30 cellular contexts compared by ENCODE assay signal in the genomic region with DNA sequence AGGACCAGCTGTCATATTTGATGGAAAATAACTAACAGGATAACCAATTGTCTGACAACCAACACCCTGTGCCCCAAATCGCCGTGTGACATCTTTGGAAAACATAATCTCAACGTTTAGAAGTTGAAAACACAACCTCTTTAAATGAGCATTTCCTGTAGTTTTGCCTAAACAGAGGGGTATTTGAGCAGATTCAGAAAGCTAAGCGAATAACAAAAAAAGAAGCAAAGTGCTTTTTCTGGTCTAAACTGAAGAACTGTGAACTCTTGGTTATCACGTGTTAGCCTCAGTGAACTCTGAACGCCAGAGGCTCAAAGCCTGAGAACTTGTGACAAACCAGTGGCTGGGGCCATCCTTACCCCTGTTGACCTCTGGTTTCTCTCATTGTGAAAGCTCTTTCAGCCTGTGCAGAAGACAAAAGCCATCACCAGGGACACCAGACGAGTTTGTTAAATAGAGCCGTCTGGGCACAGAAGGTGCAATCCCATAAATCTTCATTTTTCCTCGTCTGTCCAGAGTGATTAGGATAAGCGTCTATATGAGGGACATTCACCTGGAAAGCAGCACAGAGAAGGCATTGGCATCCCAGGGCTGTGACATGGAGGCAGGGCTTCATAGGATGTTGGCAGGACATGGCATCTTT.
DNase-seq lines count a peak whose midpoint lies in the region; ATAC-seq and TF ChIP-seq lines count a peak whose summit lies in the region.
"Had no signal": no experiment of that assay in that cellular context is flagged by ENCODE, and none has a peak within 500 bp of the region (broad histone marks: within the 10 kb centered on the region; RNA-seq: fewer than 3 reads in every experiment).

No MANE protein-coding gene starts in this region.

- no peak overlapping the region for H3K4me3 ChIP-seq in Caco-2 (ENCODE audit: low read depth, low read length)
- H3K4me3 ChIP-seq in H7 (ENCODE audit: insufficient read depth, low read depth, low read length) = no peak overlapping the region
- H3K4me3 ChIP-seq: adrenal gland, esophagus muscularis mucosa, heart right ventricle, lung, pancreas, right atrium auricular region, smooth muscle cell, upper lobe of right lung had no signal

- H3K27me3 Mint-ChIP-seq in Caco-2 (ENCODE audit: insufficient read depth, unreplicated experiment) (no peaks in the 10 kb centered on the region), neural crest cell (ENCODE audit: low read depth) (peaks cover 58% of the 10 kb centered on the region)
- H3K27me3 Mint-ChIP-seq: activated CD4-positive, alpha-beta T cell treated with anti-CD3 and anti-CD28 coated beads for 36 hours; CD4-positive, CD25-positive, alpha-beta regulatory T cell; dendritic cell treated with granulocyte-macrophage colony-stimulating factor and Interleukin-4, amounts not matched to agents 40 ng/mL and 50 ng/mL, for 4 days; natural killer cell treated with Interleukin-12 subunit alpha and Interleukin-12 subunit beta and Interleukin-15 and Interleukin-18, amount 100 ng/mL, for 72 hours had no signal

- peaks cover 8% of the 10 kb centered on the region; the same call in 1 of the 2 replicates for H3K4me1 ChIP-seq in Caco-2
- H3K4me1 ChIP-seq: adrenal gland, esophagus muscularis mucosa, foreskin keratinocyte, pancreas, right atrium auricular region, upper lobe of right lung had no signal

- ATAC-seq in GM18505 (IDR thresholded peaks at IDR 0.05; ENCODE audit: unreplicated experiment) = no peak
- ATAC-seq: activated CD4-positive, alpha-beta T cell treated with anti-CD3 and anti-CD28 coated beads for 36 hours; activated CD8-positive, alpha-beta T cell treated with anti-CD3 and anti-CD28 coated beads, Interleukin-2, amount 10 ng/mL, durations not matched to agents 7 days and 5 days; activated T-helper 17 cell treated with anti-CD3 and anti-CD28 coated beads, Interleukin-2, amount 50 U/mL, for 72 hours; foreskin keratinocyte; natural killer cell treated with Interleukin-12 subunit alpha and Interleukin-12 subunit beta and Interleukin-15 and Interleukin-18, amount 100 ng/mL, for 72 hours; pancreas; upper lobe of right lung had no signal

- H3K27me3 ChIP-seq in Caco-2 (replicated peaks; ENCODE audit: control insufficient read depth, insufficient read depth, low read length) = no peaks in the 10 kb centered on the region
- no peaks in the 10 kb centered on the region for H3K27me3 ChIP-seq in H7 (ENCODE audit: control insufficient read depth, insufficient read depth, low read length)
- H3K27me3 ChIP-seq: adrenal gland, esophagus muscularis mucosa, foreskin keratinocyte, heart right ventricle, pancreas, right atrium auricular region, upper lobe of right lung had no signal

- TF ChIP-seq CTCF in Caco-2 (IDR thresholded peaks at IDR 0.05; ENCODE audit: insufficient read depth in 1 of 2, low read depth in 1 of 2, low read length in 1 of 2, severe bottlenecking in 1 of 2, unreplicated experiment in 1 of 2) (no peak), neural crest cell (conservative IDR thresholded peaks at IDR 0.05) (no peak)

- no peak for TF ChIP-seq POLR2A in GM18505 (IDR thresholded peaks at IDR 0.05; ENCODE audit: borderline replicate concordance, extremely low read depth, insufficient read depth, insufficient read length)

- no peaks in the 10 kb centered on the region for H3K9me3 Mint-ChIP-seq in Caco-2 (ENCODE audit: unreplicated experiment)
- H3K9me3 Mint-ChIP-seq in neural crest cell = no peaks in the 10 kb centered on the region
- H3K9me3 Mint-ChIP-seq: activated naive CD4-positive, alpha-beta T cell treated with anti-CD3 and anti-CD28 coated beads, Interleukin-2, amount 10 ng/mL, durations not matched to agents 7 days and 5 days; activated T-helper 17 cell treated with anti-CD3 and anti-CD28 coated beads, Interleukin-2, amount 50 U/mL, for 72 hours; CD4-positive, CD25-positive, alpha-beta regulatory T cell; dendritic cell treated with granulocyte-macrophage colony-stimulating factor and Interleukin-4, amounts not matched to agents 40 ng/mL and 50 ng/mL, for 4 days; natural killer cell treated with Interleukin-12 subunit alpha and Interleukin-12 subunit beta and Interleukin-15 and Interleukin-18, amount 100 ng/mL, for 72 hours; T-helper 2 cell treated with Interferon-gamma antibody and Interleukin-4, amounts not matched to agents 5 μg/mL and 100 μg/mL, for 36 hours had no signal

- no peaks in the 10 kb centered on the region for H3K9me3 ChIP-seq in Caco-2
- H3K9me3 ChIP-seq: adrenal gland, esophagus muscularis mucosa, heart right ventricle, pancreas, right atrium auricular region, upper lobe of right lung had no signal

- CTCF ChIA-PET in Caco-2 (lab: Charles Lee) = no interaction called here

- H3K36me3 Mint-ChIP-seq in Caco-2 (ENCODE audit: insufficient read depth, unreplicated experiment) (no peaks in the 10 kb centered on the region), neural crest cell (ENCODE audit: low read depth) (no peaks in the 10 kb centered on the region)
- H3K36me3 Mint-ChIP-seq: activated naive CD4-positive, alpha-beta T cell treated with anti-CD3 and anti-CD28 coated beads, Interleukin-2, amount 10 ng/mL, durations not matched to agents 7 days and 5 days; CD4-positive, CD25-positive, alpha-beta regulatory T cell; natural killer cell treated with Interleukin-12 subunit alpha and Interleukin-12 subunit beta and Interleukin-15 and Interleukin-18, amount 100 ng/mL, for 72 hours had no signal

- intact Hi-C loops in Caco-2 (cut with micrococcal nuclease; ENCODE audit: unreplicated experiment) = no loop called here

- POLR2A ChIA-PET in Caco-2 (lab: Charles Lee) = no interaction called here

- DNase-seq in Caco-2 = peak in 1 of 2 experiments; percentile 31
- DNase-seq in NCI-H82 (lab: John Stamatoyannopoulos, UW) = peak; percentile 85
- DNase-seq in foreskin melanocyte = peak; percentile 85
- peak; percentile 22 for DNase-seq in neural crest cell (ENCODE audit: low read depth, low spot score)
- DNase-seq in activated CD8-positive, alpha-beta memory T cell treated with anti-CD3 and anti-CD28 coated beads, Interleukin-2, amount 50 U/mL, for 48 hours = no peak
- DNase-seq in H7 = no peak
- no peak for DNase-seq in T-helper 1 cell
- DNase-seq: activated CD4-positive, alpha-beta T cell treated with anti-CD3 and anti-CD28 coated beads for 36 hours; activated CD8-positive, alpha-beta T cell treated with anti-CD3 and anti-CD28 coated beads, Interleukin-2, amount 10 ng/mL, durations not matched to agents 7 days and 5 days; activated naive CD4-positive, alpha-beta T cell treated with anti-CD3 and anti-CD28 coated beads, Interleukin-2, amount 10 ng/mL, durations not matched to agents 7 days and 5 days; adrenal gland; CD4-positive, CD25-positive, alpha-beta regulatory T cell; central memory CD4-positive, alpha-beta T cell; foreskin keratinocyte; heart right ventricle; IMR-90; kidney; pancreas; Right ventricle myocardium superior; stimulated activated naive CD4-positive, alpha-beta T cell; upper lobe of right lung had no signal

- H3K4me3 Mint-ChIP-seq in Caco-2 (ENCODE audit: unreplicated experiment) (no peak overlapping the region), neural crest cell (peak overlapping the region; percentile 14)
- H3K4me3 Mint-ChIP-seq: activated CD4-positive, alpha-beta T cell treated with anti-CD3 and anti-CD28 coated beads for 36 hours; activated CD8-positive, alpha-beta T cell treated with anti-CD3 and anti-CD28 coated beads, Interleukin-2, amount 10 ng/mL, durations not matched to agents 7 days and 5 days; activated naive CD4-positive, alpha-beta T cell treated with anti-CD3 and anti-CD28 coated beads, Interleukin-2, amount 10 ng/mL, durations not matched to agents 7 days and 5 days; activated T-helper 17 cell treated with anti-CD3 and anti-CD28 coated beads, Interleukin-2, amount 50 U/mL, for 72 hours; CD4-positive, CD25-positive, alpha-beta regulatory T cell; dendritic cell treated with granulocyte-macrophage colony-stimulating factor and Interleukin-4, amounts not matched to agents 40 ng/mL and 50 ng/mL, for 4 days; natural killer cell treated with Interleukin-12 subunit alpha and Interleukin-12 subunit beta and Interleukin-15 and Interleukin-18, amount 100 ng/mL, for 72 hours; T-helper 2 cell treated with Interferon-gamma antibody and Interleukin-4, amounts not matched to agents 5 μg/mL and 100 μg/mL, for 36 hours had no signal

- BruUV-seq in Caco-2 (replicated peaks; lab: Mats Ljungman, UMichigan) = no TSS peak

- H3K36me3 ChIP-seq in Caco-2 (ENCODE audit: control insufficient read depth, insufficient read depth, low read length) = no peaks in the 10 kb centered on the region
- H3K36me3 ChIP-seq in H7 (replicated peaks; ENCODE audit: control insufficient read depth, insufficient read depth, low read length) = no peaks in the 10 kb centered on the region
- H3K36me3 ChIP-seq: adrenal gland, esophagus muscularis mucosa, heart right ventricle, pancreas, right atrium auricular region, upper lobe of right lung had no signal

- H3K4me1 Mint-ChIP-seq in Caco-2 (ENCODE audit: low read depth, unreplicated experiment) (no peaks in the 10 kb centered on the region), neural crest cell (peaks cover 41% of the 10 kb centered on the region)
- H3K4me1 Mint-ChIP-seq: activated CD4-positive, alpha-beta T cell treated with anti-CD3 and anti-CD28 coated beads for 36 hours; activated naive CD4-positive, alpha-beta T cell treated with anti-CD3 and anti-CD28 coated beads, Interleukin-2, amount 10 ng/mL, durations not matched to agents 7 days and 5 days; activated T-helper 17 cell treated with anti-CD3 and anti-CD28 coated beads, Interleukin-2, amount 50 U/mL, for 72 hours; CD4-positive, CD25-positive, alpha-beta regulatory T cell had no signal

- H3K27ac Mint-ChIP-seq in Caco-2 (ENCODE audit: unreplicated experiment) (peak overlapping the region; percentile 56), neural crest cell (ENCODE audit: unreplicated experiment) (peak overlapping the region; percentile 69)
- H3K27ac Mint-ChIP-seq: activated CD4-positive, alpha-beta T cell treated with anti-CD3 and anti-CD28 coated beads for 36 hours; activated CD8-positive, alpha-beta T cell treated with anti-CD3 and anti-CD28 coated beads, Interleukin-2, amount 10 ng/mL, durations not matched to agents 7 days and 5 days; activated naive CD4-positive, alpha-beta T cell treated with anti-CD3 and anti-CD28 coated beads, Interleukin-2, amount 10 ng/mL, durations not matched to agents 7 days and 5 days; activated T-helper 17 cell treated with anti-CD3 and anti-CD28 coated beads, Interleukin-2, amount 50 U/mL, for 72 hours; CD4-positive, CD25-positive, alpha-beta regulatory T cell; dendritic cell treated with granulocyte-macrophage colony-stimulating factor and Interleukin-4, amounts not matched to agents 40 ng/mL and 50 ng/mL, for 4 days; natural killer cell treated with Interleukin-12 subunit alpha and Interleukin-12 subunit beta and Interleukin-15 and Interleukin-18, amount 100 ng/mL, for 72 hours; T-helper 2 cell treated with Interferon-gamma antibody and Interleukin-4, amounts not matched to agents 5 μg/mL and 100 μg/mL, for 36 hours had no signal

Comparison
In these comparisons a context has a peak if more than half of its experiments do, and no peak if none do; other contexts are left out.
1. DNase-seq: peak in NCI-H82 (single experiment), foreskin melanocyte (single experiment) and neural crest cell (single experiment); none in activated CD8-positive, alpha-beta memory T cell treated with anti-CD3 and anti-CD28 coated beads, Interleukin-2, amount 50 U/mL, for 48 hours (single experiment), H7 (single experiment) and T-helper 1 cell (0 of 5).